Comparison of ENCODE assay signal across 8 cellular contexts in the genomic region with DNA sequence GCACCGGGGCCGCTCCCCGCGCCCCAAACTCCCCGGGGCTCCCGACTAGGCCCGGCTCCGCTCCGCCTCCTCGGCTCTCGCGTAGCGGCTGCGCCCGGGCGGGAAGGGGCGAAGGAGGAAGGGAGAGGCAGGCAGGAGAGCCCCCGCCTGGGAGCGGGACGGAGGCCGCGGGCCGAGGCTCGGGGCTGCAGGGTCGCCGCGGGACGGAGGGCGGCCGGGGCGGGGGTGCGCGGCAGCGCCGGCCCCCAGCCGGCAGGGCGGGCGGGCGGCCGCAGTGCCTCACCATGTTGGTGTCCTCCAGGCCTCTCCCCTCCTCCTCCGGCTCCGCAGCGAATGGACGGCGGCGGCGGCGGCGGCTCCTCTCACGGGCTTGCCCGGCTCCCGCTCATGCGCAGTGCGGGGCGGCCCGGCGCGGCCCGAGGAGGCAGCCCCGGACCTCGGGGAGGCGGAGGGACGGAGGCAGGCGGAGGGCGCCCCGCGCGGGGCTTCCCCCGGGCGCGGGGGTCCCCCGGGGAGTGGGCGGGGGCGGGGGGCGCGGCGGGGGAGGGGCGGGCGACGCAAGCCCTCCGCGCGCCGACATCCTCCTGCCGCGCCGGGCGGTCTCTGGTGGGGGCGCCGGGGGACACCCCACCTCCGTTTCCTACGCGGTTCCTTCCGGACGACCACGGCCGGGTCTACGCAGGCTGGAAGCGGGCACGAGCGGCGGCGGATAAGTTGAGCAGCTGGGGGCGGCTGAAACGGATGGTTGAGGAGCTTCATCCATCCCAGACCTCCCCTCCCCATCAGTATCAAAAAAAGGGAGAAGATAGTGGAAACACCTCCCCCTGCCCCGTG. TPM values are rescaled to one million over a fixed set of nuclear protein-coding genes. Genes with fewer than 3 reads are reported as not detected.
DNase-seq lines count a peak whose midpoint lies in the region; ATAC-seq and TF ChIP-seq lines count a peak whose summit lies in the region.

A gene (minus strand): TSS at position 335 of the 834 bp plus-strand sequence. CDS start 49 bp downstream, at position 286.

- peaks cover 37% of the 10 kb centered on the region for H3K4me1 Mint-ChIP-seq in activated T-cell treated with anti-CD3 and anti-CD28 coated beads, Interleukin-2, amount 50 U/mL, for 24 hours (ENCODE audit: low read depth)

- H3K4me1 ChIP-seq in Panc1 (ENCODE audit: control insufficient read depth, insufficient read depth, low read length) (peaks cover 17% of the 10 kb centered on the region), esophagus (ENCODE audit: control insufficient read depth in 2 of 2, insufficient read depth in 2 of 2, low read length in 1 of 2) (no peaks in the 10 kb centered on the region), muscle layer of colon (ENCODE audit: insufficient read depth, low read length) (peaks cover 19% of the 10 kb centered on the region)

- H3K27me3 ChIP-seq in Panc1 (ENCODE audit: control insufficient read depth, insufficient read depth, low read length) (no peaks in the 10 kb centered on the region), esophagus (ENCODE audit: control insufficient read depth in 1 of 2, insufficient read depth in 2 of 2, low read length in 2 of 2) (no peaks in the 10 kb centered on the region), muscle layer of colon (ENCODE audit: control insufficient read depth in 1 of 2, insufficient read depth in 2 of 2, low read length in 2 of 2) (no peaks in the 10 kb centered on the region)

- peak within 1 kb of the TSS; percentile 84 for H3K9ac ChIP-seq in muscle layer of colon (ENCODE audit: low read length)

- ATAC-seq in GM21526 (IDR thresholded peaks at IDR 0.05; ENCODE audit: low FRiP score, unreplicated experiment) (peak; percentile 85), Panc1 (peak; percentile 97)

- H3K27me3 Mint-ChIP-seq in activated T-cell treated with anti-CD3 and anti-CD28 coated beads, Interleukin-2, amount 50 U/mL, for 24 hours: no peaks in the 10 kb centered on the region

- peak within 1 kb of the TSS; percentile 90 for H3K27ac ChIP-seq in Panc1 (ENCODE audit: low read length)
- peak within 1 kb of the TSS; percentile 68 to 88 for H3K27ac ChIP-seq in esophagus (ENCODE audit: low read depth in 2 of 2, low read length in 1 of 2)
- peak within 1 kb of the TSS; percentile 78 for H3K27ac ChIP-seq in muscle layer of colon (ENCODE audit: low read depth, low read length)

- WGBS in esophagus, 2 donors: 0 to 1% methylated on average over 33 to 106 of the region's 106 CpGs

- H3K4me3 Mint-ChIP-seq in activated T-cell treated with anti-CD3 and anti-CD28 coated beads, Interleukin-2, amount 50 U/mL, for 24 hours: peak within 1 kb of the TSS; percentile 88

- no peaks in the 10 kb centered on the region for H3K9me3 ChIP-seq in Panc1 (ENCODE audit: control insufficient read depth, insufficient read depth, low read depth, low read length)
- no peaks in the 10 kb centered on the region for H3K9me3 ChIP-seq in esophagus (ENCODE audit: control insufficient read depth in 2 of 2, insufficient read depth in 1 of 2, low read depth in 1 of 2, low read length in 1 of 2)
- H3K9me3 ChIP-seq in muscle layer of colon (ENCODE audit: low read length): no peaks in the 10 kb centered on the region

- intact Hi-C loops in Panc1 (cut with micrococcal nuclease; ENCODE audit: unreplicated experiment): no loop called here

- H3K36me3 Mint-ChIP-seq in activated T-cell treated with anti-CD3 and anti-CD28 coated beads, Interleukin-2, amount 50 U/mL, for 24 hours (ENCODE audit: low read depth): peaks cover 7% of the 10 kb centered on the region

- H3K4me3 ChIP-seq in Panc1 (ENCODE audit: low read depth in 2 of 2, low read length in 2 of 2) (peak within 1 kb of the TSS; percentile 90 to 91), esophagus (ENCODE audit: low read depth in 1 of 2, low read length in 2 of 2) (peak within 1 kb of the TSS; percentile 79 to 94), muscle layer of colon (ENCODE audit: low read depth in 1 of 2, low read length in 2 of 2) (peak within 1 kb of the TSS; percentile 37 to 77)

- in situ Hi-C loops in Panc1 (cut with HindIII; ENCODE audit: low pct_unique_long_range_greater_than_20kb, low sequenced_read_pairs): no loop called here

- no TSS peak for BruUV-seq in Panc1 (replicated peaks; lab: Mats Ljungman, UMichigan)

- CTCF ChIA-PET in Panc1 (lab: Charles Lee): no interaction called here

- no peaks in the 10 kb centered on the region for H3K36me3 ChIP-seq in Panc1 (ENCODE audit: control insufficient read depth, insufficient read depth, low read length)
- no peaks in the 10 kb centered on the region for H3K36me3 ChIP-seq in esophagus (ENCODE audit: control insufficient read depth in 2 of 2, insufficient read depth in 2 of 2, low read length in 1 of 2)
- H3K36me3 ChIP-seq in muscle layer of colon (ENCODE audit: insufficient read depth, low read length): no peaks in the 10 kb centered on the region

- peak; percentile 47 for DNase-seq in DMS153 (lab: John Stamatoyannopoulos, UW)
- DNase-seq in HuH-7.5 (ENCODE audit: low spot score): peak; percentile 90
- DNase-seq in Panc1 (ENCODE audit: low read depth, low spot score): no peak
- DNase-seq in activated T-cell treated with anti-CD3 and anti-CD28 coated beads, Interleukin-2, amount 50 U/mL, for 24 hours: peak; percentile 92
- DNase-seq in stimulated activated CD8-positive, alpha-beta memory T cell treated with anti-CD3 and anti-CD28 coated beads, Interleukin-7, amount 100 ng/mL, for 1 hour (ENCODE audit: low read depth in 2 of 2): peak; percentile 70 to 73

- POLR2A ChIA-PET in Panc1 (lab: Charles Lee): no interaction called here

- H3K27ac Mint-ChIP-seq in activated T-cell treated with anti-CD3 and anti-CD28 coated beads, Interleukin-2, amount 50 U/mL, for 24 hours: peak within 1 kb of the TSS; percentile 89

- no peak for TF ChIP-seq CTCF in Panc1 (IDR thresholded peaks at IDR 0.05)

- no peaks in the 10 kb centered on the region for H3K9me3 Mint-ChIP-seq in activated T-cell treated with anti-CD3 and anti-CD28 coated beads, Interleukin-2, amount 50 U/mL, for 24 hours

RNA-seq across cellular contexts. Expression of the gene that starts here (rescaled TPM):
- total RNA-seq in Panc1 (2021; ENCODE audit: unreplicated experiment): 68.1 TPM
- 26.2 TPM for polyA plus RNA-seq in Panc1 (2012; ENCODE audit: insufficient read length)
- polyA plus RNA-seq in esophagus: 1 to 10 TPM; 7.9 to 8.9 TPM
